15 cellular contexts compared by ENCODE assay signal in genomic region chr2:170227467-170228075, GRCh38. TPM values are rescaled to one million over a fixed set of nuclear protein-coding genes. Genes with fewer than 3 reads are reported as not detected.
A peak's percentile ranks its signal among the peaks of the same experiment; 100 is the strongest.
DNase-seq lines count a peak whose midpoint lies in the region; ATAC-seq and TF ChIP-seq lines count a peak whose summit lies in the region.
"Had no signal": no experiment of that assay in that cellular context is flagged by ENCODE, and none has a peak within 500 bp of the region (broad histone marks: within the 10 kb centered on the region; RNA-seq: fewer than 3 reads in every experiment).

No MANE protein-coding gene starts in this region.

- CTCF ChIA-PET in MCF 10A (lab: Yijun Ruan, JAX): interaction anchor here (1.0 kb wide), 1 partner anchor 8 kb away, joined by 3 read pairs; no protein-coding TSS in a partner anchor

- H3K36me3 ChIP-seq in right atrium auricular region: no peaks in the 10 kb centered on the region
- no peaks in the 10 kb centered on the region for H3K36me3 ChIP-seq in osteoblast (ENCODE audit: insufficient read depth, low read length)
- H3K36me3 ChIP-seq: right lobe of liver had no signal

- POLR2A ChIA-PET in MCF 10A (lab: Yijun Ruan, JAX): no interaction called here

- H4K20me1 ChIP-seq in osteoblast (ENCODE audit: insufficient read depth, low read length): no peaks in the 10 kb centered on the region

- no peak overlapping the region for H3K4me2 ChIP-seq in osteoblast (ENCODE audit: insufficient read depth, low read length)

- H3K79me2 ChIP-seq in osteoblast (ENCODE audit: insufficient read depth, low read length): no peaks in the 10 kb centered on the region

- H3K27me3 ChIP-seq in right atrium auricular region: no peaks in the 10 kb centered on the region
- no peaks in the 10 kb centered on the region for H3K27me3 ChIP-seq in osteoblast (ENCODE audit: insufficient read depth, low read length)
- H3K27me3 ChIP-seq: right lobe of liver had no signal

- H3K4me3 ChIP-seq in right atrium auricular region (no peak overlapping the region), osteoblast (ENCODE audit: insufficient read depth, low read length) (no peak overlapping the region)
- H3K4me3 ChIP-seq: right lobe of liver had no signal

- no peak overlapping the region for H2AFZ ChIP-seq in osteoblast (ENCODE audit: low read length)

- H3K27me3 Mint-ChIP-seq in MCF 10A (ENCODE audit: insufficient read depth, unreplicated experiment): no peaks in the 10 kb centered on the region

- H3K9me3 ChIP-seq in right atrium auricular region (no peaks in the 10 kb centered on the region), osteoblast (ENCODE audit: low read depth, low read length) (no peaks in the 10 kb centered on the region)
- H3K9me3 ChIP-seq: right lobe of liver had no signal

- no peak overlapping the region for H3K27ac Mint-ChIP-seq in MCF 10A (ENCODE audit: low read depth, unreplicated experiment)
- H3K27ac Mint-ChIP-seq: naive thymus-derived CD4-positive, alpha-beta T cell had no signal

- no TSS peak for BruUV-seq in MCF 10A (replicated peaks; lab: Mats Ljungman, UMichigan)

- TF ChIP-seq CTCF in right atrium auricular region (IDR thresholded peaks at IDR 0.05) (no peak), MCF 10A (IDR thresholded peaks at IDR 0.05; ENCODE audit: unreplicated experiment) (no peak), osteoblast (IDR thresholded peaks at IDR 0.05; ENCODE audit: extremely low read depth, low read depth, low read length) (no peak)

- DNase-seq in Right ventricle myocardium superior: no peak
- DNase-seq in right atrium auricular region (ENCODE audit: low spot score): no peak
- no peak for DNase-seq in MCF 10A (ENCODE audit: unreplicated experiment)
- DNase-seq in effector CD4-positive, alpha-beta T cell: no peak
- DNase-seq in middle frontal gyrus (ENCODE audit: extremely low spot score, low spot score): no peak
- no peak for DNase-seq in osteoblast (ENCODE audit: insufficient read length, low spot score, missing footprints)
- DNase-seq: activated CD8-positive, alpha-beta memory T cell treated with anti-CD3 and anti-CD28 coated beads, Interleukin-2, amount 50 U/mL, for 4 hours; foreskin melanocyte; kidney; naive thymus-derived CD4-positive, alpha-beta T cell; right lobe of liver had no signal

- peak; percentile 60 for ATAC-seq in Right ventricle myocardium superior (ENCODE audit: poor library complexity)
- peak; percentile 72 for ATAC-seq in HG02610 (IDR thresholded peaks at IDR 0.05; ENCODE audit: unreplicated experiment)
- peak; percentile 83 for ATAC-seq in HG03354 (IDR thresholded peaks at IDR 0.05; ENCODE audit: poor library complexity, severe bottlenecking, unreplicated experiment)
- ATAC-seq: naive thymus-derived CD4-positive, alpha-beta T cell; Right ventricle myocardium inferior had no signal

- no peaks in the 10 kb centered on the region for H3K36me3 Mint-ChIP-seq in MCF 10A (ENCODE audit: insufficient read depth, unreplicated experiment)
- H3K36me3 Mint-ChIP-seq: naive thymus-derived CD4-positive, alpha-beta T cell had no signal

- no peaks in the 10 kb centered on the region for H3K4me1 Mint-ChIP-seq in MCF 10A (ENCODE audit: insufficient read depth, unreplicated experiment)
- H3K4me1 Mint-ChIP-seq: naive thymus-derived CD4-positive, alpha-beta T cell had no signal

- no peak overlapping the region for H3K4me3 Mint-ChIP-seq in MCF 10A (ENCODE audit: unreplicated experiment)
- H3K4me3 Mint-ChIP-seq: naive thymus-derived CD4-positive, alpha-beta T cell had no signal

- no peaks in the 10 kb centered on the region for H3K4me1 ChIP-seq in right atrium auricular region
- H3K4me1 ChIP-seq in osteoblast (ENCODE audit: insufficient read depth, low read length): no peaks in the 10 kb centered on the region
- H3K4me1 ChIP-seq: right lobe of liver had no signal

- no peaks in the 10 kb centered on the region for H3K9me3 Mint-ChIP-seq in MCF 10A (ENCODE audit: unreplicated experiment)
- H3K9me3 Mint-ChIP-seq: naive thymus-derived CD4-positive, alpha-beta T cell had no signal

- H3K27ac ChIP-seq in right atrium auricular region (no peak overlapping the region), osteoblast (ENCODE audit: low read depth, low read length) (no peak overlapping the region)
- H3K27ac ChIP-seq: 22Rv1, right lobe of liver had no signal

- intact Hi-C loops in Right ventricle myocardium superior (cut with DNase I) (loop anchor here (10.0 kb wide), 1 partner anchor 587 kb away; the partner anchor contains the start of gene GAD1), MCF 10A (cut with micrococcal nuclease) (no loop called here)

RNA-seq across cellular contexts. Expression of gene MYO3B, which starts 49.6 kb away (rescaled TPM):
- total RNA-seq in Right ventricle myocardium superior (not detected), right atrium auricular region (not detected), MCF 10A (2022) (not detected in 2 replicates), osteoblast (0.29 and 0.36 TPM in 2 replicates)
- total RNA-seq: Right ventricle myocardium inferior had no signal
